Comparison of ENCODE assay signal across 8 cellular contexts in genomic region chr5:10352404-10353240, GRCh38. TPM values are rescaled to one million over a fixed set of nuclear protein-coding genes. Genes with fewer than 3 reads are reported as not detected.
DNase-seq lines count a peak whose midpoint lies in the region; ATAC-seq and TF ChIP-seq lines count a peak whose summit lies in the region.

No MANE protein-coding gene starts in this region.

- H3K36me3 ChIP-seq in CD8-positive, alpha-beta T cell (ENCODE audit: insufficient read depth, low read length) = no peaks in the 10 kb centered on the region
- no peaks in the 10 kb centered on the region for H3K36me3 ChIP-seq in heart left ventricle
- H3K36me3 ChIP-seq in psoas muscle (ENCODE audit: insufficient read depth in 1 of 2, low read depth in 1 of 2) = no peaks in the 10 kb centered on the region

- WGBS in heart left ventricle, 4 donors = 26 to 29% (median 27%) methylated on average over 19 of the region's 19 CpGs
- 26 to 30% (median 26%) methylated on average over 19 of the region's 19 CpGs for WGBS in psoas muscle, 3 donors

- POLR2A ChIA-PET in CD8-positive, alpha-beta T cell (lab: Charles Lee) = interaction anchor here (0.6 to 2.0 kb wide), 16 partner anchors 12 to 408 kb away, joined by 3 to 17 read pairs (median 4); partner anchors contain the start of genes ATPSCKMT, CCT5 and DAP

- TF ChIP-seq POLR2A in heart left ventricle (IDR thresholded peaks at IDR 0.05) = no peak

- no peaks in the 10 kb centered on the region for H3K9me3 Mint-ChIP-seq in CD8-positive, alpha-beta T cell
- H3K9me3 Mint-ChIP-seq in activated T-helper 17 cell treated with anti-CD3 and anti-CD28 coated beads, Interleukin-2, amount 50 U/mL, for 72 hours = no peaks in the 10 kb centered on the region

- TF ChIP-seq CTCF in CD8-positive, alpha-beta T cell (IDR thresholded peaks at IDR 0.05) = no peak
- TF ChIP-seq CTCF in heart left ventricle (IDR thresholded peaks at IDR 0.05) (no peak), psoas muscle (IDR thresholded peaks at IDR 0.05) (no peak)

- H3K4me1 ChIP-seq in CD8-positive, alpha-beta T cell (ENCODE audit: insufficient read depth, low read length) = peaks cover 14% of the 10 kb centered on the region
- H3K4me1 ChIP-seq in heart left ventricle (peaks cover 5 to 48% (median 29%) of the 10 kb centered on the region in 12 donors), psoas muscle (peaks cover 30% of the 10 kb centered on the region)

- H3K4me3 ChIP-seq in CD8-positive, alpha-beta T cell (ENCODE audit: low read depth, low read length) = peak overlapping the region; percentile 90
- H3K4me3 ChIP-seq in heart left ventricle (peak overlapping the region; percentile 71 to 98 (median 90)), psoas muscle (peak overlapping the region; percentile 95)

- CTCF ChIA-PET in CD8-positive, alpha-beta T cell (lab: Charles Lee) = interaction anchor here (0.9 kb wide), 1 partner anchor 102 kb away, joined by 3 read pairs; no protein-coding TSS in a partner anchor

- peaks cover 42% of the 10 kb centered on the region for H3K4me1 Mint-ChIP-seq in CD8-positive, alpha-beta T cell (ENCODE audit: low read depth)
- peaks cover 21% of the 10 kb centered on the region for H3K4me1 Mint-ChIP-seq in activated T-helper 17 cell treated with anti-CD3 and anti-CD28 coated beads, Interleukin-2, amount 50 U/mL, for 72 hours

- peak in 1 of 7 experiments; percentile 14 for DNase-seq in CD8-positive, alpha-beta T cell
- peak; percentile 24 for DNase-seq in HCEC 1CT
- DNase-seq in NCI-H2227 treated with DMSO at 0.1 percent for 48 hours (lab: John Stamatoyannopoulos, UW) = peak; percentile 43
- DNase-seq in heart left ventricle = no peak
- no peak for DNase-seq in psoas muscle
- no peak for DNase-seq in NCI-H1436 treated with DMSO at 0.1 percent for 48 hours (lab: John Stamatoyannopoulos, UW)

- H3K27ac ChIP-seq in CD8-positive, alpha-beta T cell (ENCODE audit: low read depth, low read length) = peak overlapping the region; percentile 73
- H3K27ac ChIP-seq in heart left ventricle = peak overlapping the region; percentile 94 to 99 (median 98)
- H3K27ac ChIP-seq in psoas muscle = peak overlapping the region; percentile 99

- peak overlapping the region; percentile 90 for H3K4me3 Mint-ChIP-seq in CD8-positive, alpha-beta T cell
- peak overlapping the region; percentile 100 for H3K4me3 Mint-ChIP-seq in activated T-helper 17 cell treated with anti-CD3 and anti-CD28 coated beads, Interleukin-2, amount 50 U/mL, for 72 hours

- no peaks in the 10 kb centered on the region for H3K27me3 ChIP-seq in CD8-positive, alpha-beta T cell (ENCODE audit: insufficient read depth, low read length)
- peaks cover 0 to 6% (median 0%) of the 10 kb centered on the region in 9 donors for H3K27me3 ChIP-seq in heart left ventricle
- H3K27me3 ChIP-seq in psoas muscle (ENCODE audit: insufficient read depth in 3 of 3, low read length in 2 of 3) = no peaks in the 10 kb centered on the region

- H3K9me3 ChIP-seq in CD8-positive, alpha-beta T cell (ENCODE audit: low read length) = no peaks in the 10 kb centered on the region
- H3K9me3 ChIP-seq in heart left ventricle (no peaks in the 10 kb centered on the region), psoas muscle (no peaks in the 10 kb centered on the region)

- H3K36me3 Mint-ChIP-seq in CD8-positive, alpha-beta T cell = peaks cover 8% of the 10 kb centered on the region
- H3K36me3 Mint-ChIP-seq in activated T-helper 17 cell treated with anti-CD3 and anti-CD28 coated beads, Interleukin-2, amount 50 U/mL, for 72 hours (ENCODE audit: low read depth) = peaks cover 29% of the 10 kb centered on the region

- H3K27ac Mint-ChIP-seq in CD8-positive, alpha-beta T cell = peak overlapping the region; percentile 99
- peak overlapping the region; percentile 100 for H3K27ac Mint-ChIP-seq in activated T-helper 17 cell treated with anti-CD3 and anti-CD28 coated beads, Interleukin-2, amount 50 U/mL, for 72 hours

- ATAC-seq in CD8-positive, alpha-beta T cell = no peak
- peak; percentile 22 for ATAC-seq in activated T-helper 17 cell treated with anti-CD3 and anti-CD28 coated beads, Interleukin-2, amount 50 U/mL, for 72 hours (replicated peaks)
- ATAC-seq in heart left ventricle = peak in 3 of 4 donors; percentile 9 to 20 (median 17)
- peak; percentile 36 to 52 (median 43) for ATAC-seq in psoas muscle
- no peak for ATAC-seq in HG03432 (IDR thresholded peaks at IDR 0.05; ENCODE audit: unreplicated experiment)

- no peaks in the 10 kb centered on the region for H3K27me3 Mint-ChIP-seq in CD8-positive, alpha-beta T cell (ENCODE audit: low read depth)
- no peaks in the 10 kb centered on the region for H3K27me3 Mint-ChIP-seq in activated T-helper 17 cell treated with anti-CD3 and anti-CD28 coated beads, Interleukin-2, amount 50 U/mL, for 72 hours

- intact Hi-C loops in CD8-positive, alpha-beta T cell (cut with DNase I, micrococcal nuclease) = loop anchor here (1.0 to 5.0 kb wide), 6 partner anchors 35 to 409 kb away; partner anchors contain the start of genes ANKRD33B (in 1 of the 2), ATPSCKMT (in 1 of the 2) and DAP (in 1 of the 2)
- intact Hi-C loops in heart left ventricle (cut with DNase I) = loop anchor here in 6 of 10 donors (1.0 to 10.0 kb wide), 6 partner anchors 16 to 412 kb away; partner anchors contain the start of gene DAP (in 1 of the 6)
- intact Hi-C loops in psoas muscle (cut with DNase I) = loop anchor here in 1 of 2 donors (5.0 kb wide), 2 partner anchors 35 to 65 kb away; no protein-coding TSS in a partner anchor

RNA-seq across cellular contexts. Expression of gene MARCHF6, which starts 0.9 kb away (rescaled TPM):
- total RNA-seq in CD8-positive, alpha-beta T cell = 100 to 1,000 TPM; 182 to 189 TPM
- total RNA-seq in activated T-helper 17 cell treated with anti-CD3 and anti-CD28 coated beads, Interleukin-2, amount 50 U/mL, for 72 hours = 100 to 1,000 TPM in 1 of 2 donors, 10 to 100 TPM in 1; 87.7 to 157 TPM
- total RNA-seq in heart left ventricle = 100 to 1,000 TPM; 108 to 192 (median 161) TPM
- polyA plus RNA-seq in heart left ventricle = 10 to 100 TPM; 39.3 to 91.6 TPM
- 100 to 1,000 TPM; 160 to 250 (median 193) TPM for total RNA-seq in psoas muscle
- polyA plus RNA-seq in psoas muscle = 10 to 100 TPM; 36.6 to 88.5 (median 72.0) TPM

RNA-seq across cellular contexts. Expression of gene CMBL, which starts 44.9 kb away (rescaled TPM):
- total RNA-seq in CD8-positive, alpha-beta T cell = not detected
- total RNA-seq in activated T-helper 17 cell treated with anti-CD3 and anti-CD28 coated beads, Interleukin-2, amount 50 U/mL, for 72 hours = under 1 TPM; 0.80 to 0.82 TPM
- 10 to 100 TPM; 12.4 to 53.5 (median 29.0) TPM for total RNA-seq in heart left ventricle
- 10 to 100 TPM; 20.8 to 32.5 TPM for polyA plus RNA-seq in heart left ventricle
- 100 to 1,000 TPM in 1 of 4 donors, 10 to 100 TPM in 3; 30.1 to 243 (median 61.1) TPM for total RNA-seq in psoas muscle
- 10 to 100 TPM in 2 of 3 donors, 1 to 10 TPM in 1; 9.4 to 99.4 (median 54.4) TPM for polyA plus RNA-seq in psoas muscle

Comparison
In these comparisons a context has a peak if more than half of its experiments do, and no peak if none do; other contexts are left out.
1. ATAC-seq: peak in activated T-helper 17 cell treated with anti-CD3 and anti-CD28 coated beads, Interleukin-2, amount 50 U/mL, for 72 hours (single experiment), heart left ventricle (3 of 4) and psoas muscle (4 of 4); none in CD8-positive, alpha-beta T cell (single experiment) and HG03432 (single experiment).
2. DNase-seq: peak in HCEC 1CT (single experiment) and NCI-H2227 treated with DMSO at 0.1 percent for 48 hours (single experiment); none in heart left ventricle (0 of 5), psoas muscle (0 of 2) and NCI-H1436 treated with DMSO at 0.1 percent for 48 hours (single experiment).
3. RNA of gene CMBL, which starts 44.9 kb away (total RNA-seq): 30.1 to 243 TPM in psoas muscle and 12.4 to 53.5 TPM in heart left ventricle; 0.80 to 0.82 TPM in activated T-helper 17 cell treated with anti-CD3 and anti-CD28 coated beads, Interleukin-2, amount 50 U/mL, for 72 hours and not detected in CD8-positive, alpha-beta T cell; every median in the first group is over 4 times any median in the second.
4. Peak in every context shown above with its lines, with median percentiles within 50 percentile points of each other: H3K27ac ChIP-seq and H3K4me3 ChIP-seq.